Comparison of ENCODE assay signal across 12 cellular contexts in the genomic region with DNA sequence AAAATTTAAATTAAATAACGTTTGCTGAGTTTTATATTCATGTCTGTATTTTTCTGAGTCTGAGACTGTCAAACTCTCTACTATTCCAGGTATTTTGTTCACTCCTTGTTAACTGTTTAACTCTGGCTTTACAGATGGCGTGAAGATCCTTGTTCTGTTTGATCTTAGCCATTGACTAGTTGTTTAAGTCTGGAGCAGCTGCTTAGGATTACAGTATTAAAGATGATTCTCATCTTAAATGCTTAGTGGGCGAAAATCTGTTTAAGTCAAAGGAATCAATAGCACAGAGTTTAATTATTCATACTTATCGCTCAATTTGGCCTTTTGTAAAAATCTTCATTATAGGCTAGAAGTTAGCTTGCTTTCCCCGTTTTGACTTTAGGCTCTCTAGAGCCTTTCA. TPM values are rescaled to one million over a fixed set of nuclear protein-coding genes. Genes with fewer than 3 reads are reported as not detected.
DNase-seq lines count a peak whose midpoint lies in the region; ATAC-seq and TF ChIP-seq lines count a peak whose summit lies in the region.
"Had no signal": no experiment of that assay in that cellular context is flagged by ENCODE, and none has a peak within 500 bp of the region (broad histone marks: within the 10 kb centered on the region; RNA-seq: fewer than 3 reads in every experiment).

No MANE protein-coding gene starts in this region.

- intact Hi-C loops in heart right ventricle (cut with DNase I) = loop anchor here in 2 of 10 donors (5.0 to 10.0 kb wide), 2 partner anchors 52 to 165 kb away; a partner anchor contains a TSS
- intact Hi-C loops in cardiac septum (cut with DNase I) = loop anchor here (5.0 kb wide), 2 partner anchors 67 to 162 kb away; a partner anchor contains a TSS

- H3K36me3 Mint-ChIP-seq in endothelial cell (ENCODE audit: low read depth, unreplicated experiment) = peaks cover 14% of the 10 kb centered on the region
- H3K36me3 Mint-ChIP-seq in nephron progenitor cell (ENCODE audit: low read depth) = peaks cover 38% of the 10 kb centered on the region

- H3K4me1 ChIP-seq in heart right ventricle (peaks cover 0 to 64% (median 25%) of the 10 kb centered on the region in 9 donors), urinary bladder (ENCODE audit: insufficient read depth) (no peaks in the 10 kb centered on the region)

- ATAC-seq in heart right ventricle (no peak), GM19023 (IDR thresholded peaks at IDR 0.05; ENCODE audit: unreplicated experiment) (no peak), HG03457 (IDR thresholded peaks at IDR 0.05; ENCODE audit: unreplicated experiment) (no peak)

- H3K27me3 Mint-ChIP-seq in endothelial cell (ENCODE audit: unreplicated experiment) (no peaks in the 10 kb centered on the region), nephron progenitor cell (ENCODE audit: low read depth, poor library complexity) (no peaks in the 10 kb centered on the region)

- H3K27ac ChIP-seq in heart right ventricle (peak overlapping the region in 9 of 10 donors; percentile 95 to 99 (median 98)), urinary bladder (ENCODE audit: low read depth) (peak overlapping the region; percentile 38)
- H3K27ac ChIP-seq: SJCRH30 had no signal

- H3K9me3 ChIP-seq in heart right ventricle = peaks cover 0 to 19% (median 11%) of the 10 kb centered on the region in 11 donors
- H3K9me3 ChIP-seq: SJCRH30 had no signal

- WGBS in heart right ventricle, 2 donors = 42 to 48% methylated on average over 5 of the region's 5 CpGs
- 53% methylated on average over 5 of the region's 5 CpGs for WGBS in urinary bladder

- H3K27ac Mint-ChIP-seq in endothelial cell (ENCODE audit: unreplicated experiment) (peak overlapping the region; percentile 45), nephron progenitor cell (no peak overlapping the region)

- DNase-seq in heart right ventricle (no peak), cardiac septum (ENCODE audit: low spot score) (no peak), endothelial cell (ENCODE audit: low spot score) (no peak), nephron progenitor cell (no peak), NCI-H526 treated with DMSO at 0.1 percent for 48 hours (lab: John Stamatoyannopoulos, UW) (no peak)
- DNase-seq: activated CD4-positive, alpha-beta T cell treated with anti-CD3 and anti-CD28 coated beads for 48 hours; DMS79 treated with DMSO at 0.1 percent for 48 hours; NCI-H226 had no signal

- H3K4me3 ChIP-seq in heart right ventricle = peak overlapping the region in 9 of 10 donors; percentile 56 to 83 (median 78)
- no peak overlapping the region for H3K4me3 ChIP-seq in urinary bladder (ENCODE audit: low read depth, low read length)

- H3K36me3 ChIP-seq in heart right ventricle (no peaks in the 10 kb centered on the region), urinary bladder (ENCODE audit: insufficient read depth) (no peaks in the 10 kb centered on the region)
- H3K36me3 ChIP-seq: SJCRH30 had no signal

- no peaks in the 10 kb centered on the region for H3K9me3 Mint-ChIP-seq in endothelial cell (ENCODE audit: unreplicated experiment)
- H3K9me3 Mint-ChIP-seq in nephron progenitor cell = peaks cover 30% of the 10 kb centered on the region

- H3K27me3 ChIP-seq in heart right ventricle = no peaks in the 10 kb centered on the region
- H3K27me3 ChIP-seq: SJCRH30 had no signal

- TF ChIP-seq CTCF in heart right ventricle (IDR thresholded peaks at IDR 0.05) (no peak), endothelial cell (IDR thresholded peaks at IDR 0.05; ENCODE audit: unreplicated experiment) (no peak), nephron progenitor cell (IDR thresholded peaks at IDR 0.05) (no peak)

- H3K4me3 Mint-ChIP-seq in endothelial cell (ENCODE audit: unreplicated experiment) (peak overlapping the region; percentile 95), nephron progenitor cell (peak overlapping the region; percentile 94)

- H3K4me1 Mint-ChIP-seq in endothelial cell (ENCODE audit: unreplicated experiment) (peaks cover 35% of the 10 kb centered on the region), nephron progenitor cell (peaks cover 45% of the 10 kb centered on the region)

RNA-seq across cellular contexts. Expression of a gene that starts 2.4 kb away (rescaled TPM):
- total RNA-seq in heart right ventricle (10 to 100 TPM; 50.9 to 96.3 (median 72.6) TPM), cardiac septum (59.3 TPM), endothelial cell (ENCODE audit: unreplicated experiment) (181 TPM), urinary bladder (160 TPM)
- polyA plus RNA-seq in heart right ventricle (10 to 100 TPM in 1 of 2 donors, 1 to 10 TPM in 1; 6.5 to 10.4 TPM), urinary bladder (11.2 TPM)
